Comparison of ENCODE assay signal across 10 cellular contexts in the genomic region with DNA sequence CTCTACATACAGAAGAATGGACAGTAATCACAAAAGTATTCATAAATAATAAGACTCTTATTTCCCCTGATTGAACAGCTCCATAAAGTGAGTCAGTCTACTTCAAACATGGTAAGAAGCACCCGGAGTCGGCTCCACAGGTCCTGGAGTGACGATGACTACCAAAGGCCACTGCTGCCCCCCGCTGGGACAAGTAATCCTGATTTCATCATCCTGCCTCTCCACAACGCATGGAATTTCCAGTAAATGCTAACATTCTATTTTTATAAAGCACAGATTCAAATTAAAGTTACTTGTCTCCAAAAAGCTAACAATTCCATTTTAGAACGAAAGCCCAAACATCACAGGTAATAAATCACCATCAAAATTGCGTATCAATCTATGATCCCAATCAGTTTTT. TPM values are rescaled to one million over a fixed set of nuclear protein-coding genes. Genes with fewer than 3 reads are reported as not detected.
A peak's percentile ranks its signal among the peaks of the same experiment; 100 is the strongest.
DNase-seq lines count a peak whose midpoint lies in the region; ATAC-seq, FAIRE-seq and TF ChIP-seq lines count a peak whose summit lies in the region.
"Had no signal": no experiment of that assay in that cellular context is flagged by ENCODE, and none has a peak within 500 bp of the region (broad histone marks: within the 10 kb centered on the region; RNA-seq: fewer than 3 reads in every experiment).

No MANE protein-coding gene starts in this region.

- intact Hi-C loops in PC-3 (cut with micrococcal nuclease), result loop anchor here (1.0 to 10.0 kb wide), 2 partner anchors 93 to 689 kb away; a partner anchor contains a TSS

- H3K4me3 ChIP-seq in PC-3 (ENCODE audit: low read length) (no peak overlapping the region), small intestine (ENCODE audit: low read depth in 1 of 2, low read length in 2 of 2) (no peak overlapping the region)
- H3K4me3 ChIP-seq: BLaER1 had no signal

- H3K9me3 ChIP-seq in PC-3 (ENCODE audit: low read length) (no peaks in the 10 kb centered on the region), small intestine (ENCODE audit: control insufficient read depth, low read depth) (no peaks in the 10 kb centered on the region)
- H3K9me3 ChIP-seq: BLaER1 had no signal

- ATAC-seq in PC-3 (peak; percentile 94), GM19328 (IDR thresholded peaks at IDR 0.05; ENCODE audit: unreplicated experiment) (no peak), HG03432 (IDR thresholded peaks at IDR 0.05; ENCODE audit: unreplicated experiment) (no peak)

- peaks cover 21% of the 10 kb centered on the region for H3K4me1 ChIP-seq in PC-3 (ENCODE audit: insufficient read depth, low read length)
- H3K4me1 ChIP-seq in small intestine (ENCODE audit: control insufficient read depth in 2 of 2, insufficient read depth in 1 of 2, low read depth in 1 of 2, low read length in 1 of 2), result no peaks in the 10 kb centered on the region
- H3K4me1 ChIP-seq: BLaER1 had no signal

- BruUV-seq in PC-3 (replicated peaks; lab: Mats Ljungman, UMichigan), result no TSS peak

- H4K20me1 ChIP-seq in PC-3 (ENCODE audit: low read length), result no peaks in the 10 kb centered on the region
- H4K20me1 ChIP-seq: BLaER1 had no signal

- H2AFZ ChIP-seq in PC-3 (ENCODE audit: low read length), result peak overlapping the region; percentile 43

- DNase-seq in DMS79 treated with DMSO at 0.1 percent for 48 hours (lab: John Stamatoyannopoulos, UW) (peak; percentile 34), DMS79 (lab: John Stamatoyannopoulos, UW) (no peak), PC-3 (peak; percentile 95), fibroblast of peridontal ligament (ENCODE audit: extremely low read depth) (peak; percentile 90), small intestine (peak; percentile 40), occipital lobe (lab: John Stamatoyannopoulos, UW) (no peak)
- DNase-seq: stimulated activated naive CD4-positive, alpha-beta T cell had no signal

- WGBS in small intestine, 3 donors, result 35 to 64% (median 61%) methylated on average over 7 of the region's 7 CpGs

- no peaks in the 10 kb centered on the region for H3K79me2 ChIP-seq in PC-3 (ENCODE audit: low read length)

- CTCF ChIA-PET in PC-3 (lab: Charles Lee), result interaction anchor here (0.5 to 0.7 kb wide), 3 partner anchors 19 to 875 kb away, joined by 3 to 4 read pairs (median 3); no protein-coding TSS in a partner anchor

- H3K27me3 ChIP-seq in PC-3 (ENCODE audit: low read length), result no peaks in the 10 kb centered on the region
- H3K27me3 ChIP-seq in small intestine (ENCODE audit: control insufficient read depth in 2 of 2, insufficient read depth in 2 of 2, low read length in 2 of 2), result no peaks in the 10 kb centered on the region
- H3K27me3 ChIP-seq: BLaER1 had no signal

- TF ChIP-seq CTCF in PC-3 (conservative IDR thresholded peaks at IDR 0.05; ENCODE audit: low read depth, low read length), result peak; percentile 95

- H3K4me2 ChIP-seq in PC-3 (ENCODE audit: low read length), result peak overlapping the region; percentile 26
- H3K4me2 ChIP-seq: BLaER1 had no signal

- peak overlapping the region; percentile 16 for H3K27ac ChIP-seq in PC-3 (ENCODE audit: low read length)
- H3K27ac ChIP-seq in small intestine (ENCODE audit: low read depth in 1 of 2, low read length in 1 of 2), result no peak overlapping the region
- H3K27ac ChIP-seq: BLaER1 had no signal

- H3F3A ChIP-seq in PC-3 (ENCODE audit: low read length, unreplicated experiment), result no peaks in the 10 kb centered on the region

- POLR2A ChIA-PET in PC-3 (lab: Charles Lee; ENCODE audit: unreplicated experiment), result interaction anchor here (0.7 kb wide), 1 partner anchor 734 kb away, joined by 5 read pairs; no protein-coding TSS in a partner anchor

- H3K36me3 ChIP-seq in PC-3 (ENCODE audit: low read depth, low read length) (peaks cover 7% of the 10 kb centered on the region), small intestine (ENCODE audit: control insufficient read depth in 2 of 2, insufficient read depth in 2 of 2, low read length in 2 of 2) (peaks cover 0 to 2% of the 10 kb centered on the region in 2 donors)

- H3K9me2 ChIP-seq in PC-3 (replicated peaks; ENCODE audit: low read length), result no peaks in the 10 kb centered on the region

- no peak overlapping the region for H3K9ac ChIP-seq in PC-3 (ENCODE audit: low read length)
- H3K9ac ChIP-seq: BLaER1 had no signal

- FAIRE-seq in small intestine (lab: Jason Lieb, UNC), result no peak

RNA-seq across cellular contexts. Expression of a gene that starts 16.2 kb away (rescaled TPM):
- total RNA-seq in PC-3 (2014; rRNA removed), result 26.7 and 49.0 TPM in 2 replicates
- polyA plus RNA-seq in small intestine, result 10 to 100 TPM in 1 of 3 donors, 1 to 10 TPM in 2; 7.6 to 13.7 (median 8.6) TPM
- 44.0 TPM for total RNA-seq in occipital lobe

RNA-seq across cellular contexts. Expression of a gene that starts 16.6 kb away (rescaled TPM):
- total RNA-seq in PC-3 (2014; rRNA removed), result 1,309 and 1,334 TPM in 2 replicates
- polyA plus RNA-seq in small intestine, result 100 to 1,000 TPM; 101 to 226 (median 138) TPM
- total RNA-seq in occipital lobe, result 271 TPM

Comparison
In these comparisons a context has a peak if more than half of its experiments do, and no peak if none do; other contexts are left out.
1. DNase-seq: peak in DMS79 treated with DMSO at 0.1 percent for 48 hours (single experiment), PC-3 (single experiment), fibroblast of peridontal ligament (single experiment) and small intestine (single experiment); none in DMS79 (single experiment) and occipital lobe (single experiment).